8 cellular contexts compared by ENCODE assay signal in genomic region chr1:212035835-212036605, GRCh38. TPM values are rescaled to one million over a fixed set of nuclear protein-coding genes. Genes with fewer than 3 reads are reported as not detected.
A peak's percentile ranks its signal among the peaks of the same experiment; 100 is the strongest.
DNase-seq lines count a peak whose midpoint lies in the region; ATAC-seq, FAIRE-seq and TF ChIP-seq lines count a peak whose summit lies in the region.

No MANE protein-coding gene starts in this region.

- H3K9ac ChIP-seq in HUES64 (ENCODE audit: low read depth, low read length) (peak overlapping the region; percentile 97), mammary epithelial cell (ENCODE audit: insufficient read depth, low read length) (peak overlapping the region; percentile 100)

- peaks cover 14% of the 10 kb centered on the region for H3K4me1 ChIP-seq in HUES64 (ENCODE audit: insufficient read depth, low read length)
- H3K4me1 ChIP-seq in mammary epithelial cell (ENCODE audit: insufficient read depth, low read length), result peaks cover 31% of the 10 kb centered on the region

- FAIRE-seq in GM12892 (lab: Jason Lieb, UNC), result peak; percentile 66

- peak; percentile 14 for ATAC-seq in GM21526 (IDR thresholded peaks at IDR 0.05; ENCODE audit: low FRiP score, unreplicated experiment)
- ATAC-seq in naive thymus-derived CD8-positive, alpha-beta T cell, result peak in 1 of 2 donors; percentile 3

- no peak for TF ChIP-seq POLR2A in GM12892 (IDR thresholded peaks at IDR 0.05; ENCODE audit: low read depth, low read length)

- H3K9me3 ChIP-seq in HUES64 (ENCODE audit: insufficient read depth, low read depth, low read length) (no peaks in the 10 kb centered on the region), mammary epithelial cell (replicated peaks; ENCODE audit: insufficient read depth, low read length) (no peaks in the 10 kb centered on the region)

- peak overlapping the region; percentile 69 for H3K4me3 ChIP-seq in HUES64 (ENCODE audit: low read length)
- H3K4me3 ChIP-seq in mammary epithelial cell (replicated peaks in 1 of 3; ENCODE audit: insufficient read depth in 1 of 3, low read depth in 2 of 3, low read length in 3 of 3), result peak overlapping the region; percentile 89 to 98 (median 95)

- H3K27ac ChIP-seq in HUES64 (ENCODE audit: low read depth, low read length) (peak overlapping the region; percentile 83), mammary epithelial cell (ENCODE audit: insufficient read depth, low read depth, low read length) (peak overlapping the region; percentile 86)

- peaks cover 86% of the 10 kb centered on the region for H3K79me2 ChIP-seq in mammary epithelial cell (ENCODE audit: insufficient read depth, low read length)

- under 1% methylated on average over 27 of the region's 32 CpGs for WGBS in HUES64
- WGBS in mammary epithelial cell (ENCODE audit: low coverage, missing lambda C conversion rate), result 2% methylated on average over 27 of the region's 32 CpGs

- BruUV-seq in mammary epithelial cell (replicated peaks; lab: Mats Ljungman, UMichigan), result TSS peak; percentile 56

- H2AFZ ChIP-seq in mammary epithelial cell (ENCODE audit: low read depth, low read length), result peak overlapping the region; percentile 96

- intact Hi-C loops in mammary epithelial cell (cut with micrococcal nuclease), result loop anchor here (1.0 to 10.0 kb wide), 7 partner anchors 24 to 461 kb away; partner anchors contain the start of genes LPGAT1 and SLC30A1

- in situ Hi-C loops in mammary epithelial cell (cut with MboI; ENCODE audit: low sequenced_read_pairs in 2 of 2), result loop anchor here in 1 of 2 donors (25.0 kb wide), 1 partner anchor 349 kb away; the partner anchor contains the start of gene NEK2

- H3K4me2 ChIP-seq in mammary epithelial cell (ENCODE audit: insufficient read depth, low read depth, low read length), result peak overlapping the region; percentile 81

- H3K36me3 ChIP-seq in HUES64 (ENCODE audit: insufficient read depth, low read length), result peaks cover 38% of the 10 kb centered on the region
- H3K36me3 ChIP-seq in mammary epithelial cell (ENCODE audit: insufficient read depth, low read length), result no peaks in the 10 kb centered on the region

- H3K27me3 ChIP-seq in HUES64 (ENCODE audit: insufficient read depth, low read length) (no peaks in the 10 kb centered on the region), mammary epithelial cell (ENCODE audit: insufficient read depth, low read length) (no peaks in the 10 kb centered on the region)

- H3K4me3 Mint-ChIP-seq in naive thymus-derived CD8-positive, alpha-beta T cell, result peak overlapping the region; percentile 92 to 100 (median 99)

- H3K36me3 Mint-ChIP-seq in naive thymus-derived CD8-positive, alpha-beta T cell, result peaks cover 0 to 2% (median under 1%) of the 10 kb centered on the region in 3 donors

- no peak for DNase-seq in GM12892 (ENCODE audit: insufficient read length)
- DNase-seq in mammary epithelial cell, result no peak
- DNase-seq in naive thymus-derived CD8-positive, alpha-beta T cell, result no peak
- no peak for DNase-seq in medulla oblongata (ENCODE audit: extremely low spot score)
- no peak for DNase-seq in superior temporal gyrus (ENCODE audit: extremely low spot score)
- DNase-seq in GOT3 (lab: John Stamatoyannopoulos, UW), result no peak

- H3K27me3 Mint-ChIP-seq in naive thymus-derived CD8-positive, alpha-beta T cell, result peaks cover 0 to 17% (median 10%) of the 10 kb centered on the region in 5 donors

- H4K20me1 ChIP-seq in mammary epithelial cell (ENCODE audit: insufficient read depth, low read length), result no peaks in the 10 kb centered on the region

- no peaks in the 10 kb centered on the region for H3K9me3 Mint-ChIP-seq in naive thymus-derived CD8-positive, alpha-beta T cell

- POLR2A ChIA-PET in naive thymus-derived CD8-positive, alpha-beta T cell (lab: Charles Lee), result interaction anchor here (0.9 to 3.8 kb wide), 4 partner anchors 251 to 619 kb away, joined by 3 to 29 read pairs (median 5); partner anchors contain the start of gene PPP2R5A

- CTCF ChIA-PET in mammary epithelial cell (lab: Charles Lee; ENCODE audit: low non-redundant PET), result interaction anchor here (0.6 to 2.1 kb wide), 12 partner anchors 91 to 707 kb away, joined by 3 to 29 read pairs (median 6); partner anchors contain the start of gene NEK2

- H3K27ac Mint-ChIP-seq in naive thymus-derived CD8-positive, alpha-beta T cell, result peak overlapping the region; percentile 49 to 99 (median 98)

- TF ChIP-seq CTCF in mammary epithelial cell (conservative IDR thresholded peaks at IDR 0.05 in 1 of 2, IDR thresholded peaks at IDR 0.05 in 1 of 2; ENCODE audit: extremely low read depth in 1 of 2, insufficient read depth in 1 of 2, low read depth in 1 of 2, low read length in 2 of 2), result no peak

- peaks cover 14 to 59% (median 39%) of the 10 kb centered on the region in 4 donors for H3K4me1 Mint-ChIP-seq in naive thymus-derived CD8-positive, alpha-beta T cell

- dilution Hi-C loops in mammary epithelial cell (cut with HindIII; ENCODE audit: low sequenced_read_pairs), result no loop called here

RNA-seq across cellular contexts. Expression of gene DTL, which starts 0.5 kb away (rescaled TPM):
- 27.6 TPM for polyA plus RNA-seq in GM12892 (2012; ENCODE audit: missing spikeins)
- 49.1 TPM for polyA plus RNA-seq in HUES64 (2013, experiment 1 of 2)
- polyA plus RNA-seq in HUES64 (2013, experiment 2 of 2), result 49.3 TPM
- total RNA-seq in mammary epithelial cell, result 10 to 100 TPM in 1 of 2 donors, 1 to 10 TPM in 1; 3.2 to 24.6 TPM
- polyA plus RNA-seq in mammary epithelial cell, result 46.9 TPM
- polyA minus RNA-seq in mammary epithelial cell, result 76.5 TPM
- total RNA-seq in naive thymus-derived CD8-positive, alpha-beta T cell, result under 1 TPM; 0.19 to 0.60 TPM
- under 1 TPM; 0.11 to 0.62 (median 0.34) TPM for polyA plus RNA-seq in naive thymus-derived CD8-positive, alpha-beta T cell

RNA-seq across cellular contexts. Expression of gene INTS7, which starts 0.7 kb away (rescaled TPM):
- 19.2 TPM for polyA plus RNA-seq in GM12892 (2012; ENCODE audit: missing spikeins)
- 25.6 TPM for polyA plus RNA-seq in HUES64 (2013, experiment 1 of 2)
- 18.6 TPM for polyA plus RNA-seq in HUES64 (2013, experiment 2 of 2)
- total RNA-seq in mammary epithelial cell, result 10 to 100 TPM; 16.8 to 24.3 TPM
- 21.8 TPM for polyA plus RNA-seq in mammary epithelial cell
- 58.8 TPM for polyA minus RNA-seq in mammary epithelial cell
- 1 to 10 TPM; 8.1 TPM for total RNA-seq in naive thymus-derived CD8-positive, alpha-beta T cell
- 1 to 10 TPM; 6.2 to 7.6 (median 7.3) TPM for polyA plus RNA-seq in naive thymus-derived CD8-positive, alpha-beta T cell
